8 cellular contexts compared by ENCODE assay signal in the genomic region with DNA sequence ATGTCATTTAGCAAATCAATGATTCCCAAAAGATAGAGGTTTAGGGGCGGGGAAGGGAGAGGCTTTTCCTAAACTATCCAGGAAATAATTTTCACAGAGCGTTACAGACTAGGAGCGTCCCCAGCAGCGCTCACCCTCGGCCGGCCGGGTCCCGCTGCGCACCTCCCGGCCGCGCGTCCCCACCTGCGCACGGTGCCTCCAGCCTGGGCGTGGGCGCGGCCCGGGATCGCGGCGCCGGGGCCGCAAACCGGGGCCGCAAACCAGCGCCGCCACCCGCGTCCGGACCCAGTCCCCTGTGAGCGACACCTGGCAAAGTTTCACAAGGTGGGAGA. TPM values are rescaled to one million over a fixed set of nuclear protein-coding genes. Genes with fewer than 3 reads are reported as not detected.
DNase-seq lines count a peak whose midpoint lies in the region; ATAC-seq and TF ChIP-seq lines count a peak whose summit lies in the region.

No MANE protein-coding gene starts in this region.

- H4K20me1 ChIP-seq in fibroblast of lung (ENCODE audit: control insufficient read depth, extremely low read depth, insufficient read depth, low read length): no peaks in the 10 kb centered on the region

- no peaks in the 10 kb centered on the region for H3K27me3 ChIP-seq in fibroblast of lung (ENCODE audit: control insufficient read depth, insufficient read depth, low read length)
- no peaks in the 10 kb centered on the region for H3K27me3 ChIP-seq in trophoblast cell (ENCODE audit: insufficient read depth, low read length)

- peak overlapping the region; percentile 89 for H4K8ac ChIP-seq in trophoblast cell (ENCODE audit: low read depth, low read length)

- H2BK5ac ChIP-seq in trophoblast cell (ENCODE audit: low read depth, low read length, poor library complexity): peak overlapping the region; percentile 77

- peaks cover 17% of the 10 kb centered on the region for H3K79me2 ChIP-seq in fibroblast of lung (ENCODE audit: control insufficient read depth, insufficient read depth, low read length)
- peaks cover 21% of the 10 kb centered on the region for H3K79me2 ChIP-seq in trophoblast cell (ENCODE audit: control insufficient read depth, insufficient read depth, low read length, poor library complexity)

- peak overlapping the region; percentile 60 for H4K12ac ChIP-seq in trophoblast cell (ENCODE audit: low read depth, low read length)

- H3K4ac ChIP-seq in trophoblast cell (ENCODE audit: low read depth, low read length): peak overlapping the region; percentile 37

- peak; percentile 7 for ATAC-seq in HG02763 (IDR thresholded peaks at IDR 0.05; ENCODE audit: unreplicated experiment)

- H2AFZ ChIP-seq in fibroblast of lung (ENCODE audit: low read length): peak overlapping the region; percentile 79
- H2AFZ ChIP-seq in trophoblast cell (ENCODE audit: insufficient read depth, low read length, poor library complexity): peak overlapping the region; percentile 84

- peaks cover 18% of the 10 kb centered on the region for H3K79me1 ChIP-seq in trophoblast cell (ENCODE audit: low read length)

- no peak overlapping the region for H3K23ac ChIP-seq in trophoblast cell (ENCODE audit: low read length)

- H3K9ac ChIP-seq in fibroblast of lung (ENCODE audit: insufficient read depth, low read length) (peak overlapping the region; percentile 76), trophoblast cell (ENCODE audit: low read length) (peak overlapping the region; percentile 76)

- H2BK12ac ChIP-seq in trophoblast cell (ENCODE audit: low read length): no peak overlapping the region

- TF ChIP-seq CTCF in fibroblast of lung (conservative IDR thresholded peaks at IDR 0.05 in 1 of 2, IDR thresholded peaks at IDR 0.05 in 1 of 2; ENCODE audit: low read depth in 1 of 2, low read length in 2 of 2): no peak

- H4K91ac ChIP-seq in trophoblast cell (ENCODE audit: low read depth, low read length): peak overlapping the region; percentile 66

- H2AK5ac ChIP-seq in trophoblast cell (ENCODE audit: low read length): no peak overlapping the region

- peak overlapping the region; percentile 65 for H2BK120ac ChIP-seq in trophoblast cell (ENCODE audit: insufficient read depth, low read length, poor library complexity)

- H3K27ac ChIP-seq in fibroblast of lung (ENCODE audit: insufficient read depth, low read length): peak overlapping the region; percentile 82
- peak overlapping the region; percentile 69 for H3K27ac ChIP-seq in trophoblast cell (ENCODE audit: low read depth, low read length)

- H3K36me3 ChIP-seq in fibroblast of lung (ENCODE audit: control insufficient read depth, insufficient read depth, low read length) (no peaks in the 10 kb centered on the region), trophoblast cell (ENCODE audit: control insufficient read depth in 1 of 2, insufficient read depth in 2 of 2, low read length in 2 of 2) (no peaks in the 10 kb centered on the region)

- peak overlapping the region; percentile 93 for H3K18ac ChIP-seq in trophoblast cell (ENCODE audit: low read length)

- DNase-seq in NCI-H82 (lab: John Stamatoyannopoulos, UW) (peak; percentile 36), NCI-H82 treated with DMSO at 0.1 percent for 48 hours (lab: John Stamatoyannopoulos, UW; ENCODE audit: unreplicated experiment) (no peak), RKO (ENCODE audit: low spot score) (peak; percentile 13), fibroblast of lung (ENCODE audit: low read depth in 2 of 2) (no peak), trophoblast cell (peak in 1 of 2 donors; percentile 56), GOT3 (lab: John Stamatoyannopoulos, UW) (no peak), 8988T (no peak)

- peak overlapping the region; percentile 90 for H3K14ac ChIP-seq in trophoblast cell (ENCODE audit: low read length)

- no CpG with 5 or more reads among the region's 32 CpGs for WGBS in trophoblast cell (ENCODE audit: extremely low coverage, insufficient coverage, insufficient read length)

- H3K9me3 ChIP-seq in fibroblast of lung (ENCODE audit: control insufficient read depth, insufficient read depth, low read depth, low read length) (no peaks in the 10 kb centered on the region), trophoblast cell (ENCODE audit: insufficient read depth, low read depth, low read length) (peaks cover 2% of the 10 kb centered on the region)

- peak overlapping the region; percentile 93 for H3K4me2 ChIP-seq in fibroblast of lung (ENCODE audit: extremely low read depth, insufficient read depth, low read length)
- peak overlapping the region; percentile 86 for H3K4me2 ChIP-seq in trophoblast cell (ENCODE audit: low read length)

- H3K4me3 ChIP-seq in fibroblast of lung (replicated peaks in 1 of 4; ENCODE audit: control extremely low read depth in 1 of 4, insufficient read depth in 1 of 4, low read depth in 3 of 4, low read length in 4 of 4): peak overlapping the region; percentile 64 to 90 (median 83)
- peak overlapping the region; percentile 88 for H3K4me3 ChIP-seq in trophoblast cell (ENCODE audit: low read depth, low read length)

- H3K4me1 ChIP-seq in fibroblast of lung (ENCODE audit: control insufficient read depth, extremely low read depth, insufficient read depth, low read length) (peaks cover 11% of the 10 kb centered on the region), trophoblast cell (ENCODE audit: control insufficient read depth in 1 of 2, insufficient read depth in 2 of 2, low read length in 2 of 2) (peaks cover 3 to 4% of the 10 kb centered on the region in 2 experiments)

RNA-seq across cellular contexts. Expression of a gene that starts 0.7 kb away (rescaled TPM):
- total RNA-seq in fibroblast of lung: 10.9 and 14.6 TPM in 2 replicates
- polyA plus RNA-seq in fibroblast of lung: 5.3 and 6.0 TPM in 2 replicates
- polyA plus RNA-seq in fibroblast of lung (2012): 2.9 and 3.3 TPM in 2 replicates
- polyA minus RNA-seq in fibroblast of lung (ENCODE audit: low replicate concordance): 6.7 and 23.8 TPM in 2 replicates
- 7.3 and 7.9 TPM in 2 replicates for polyA plus RNA-seq in trophoblast cell (2013)

Comparison
In these comparisons a context has a peak if more than half of its experiments do, and no peak if none do; other contexts are left out.
1. DNase-seq: peak in NCI-H82 (single experiment) and RKO (single experiment); none in NCI-H82 treated with DMSO at 0.1 percent for 48 hours (single experiment), fibroblast of lung (0 of 2), GOT3 (single experiment) and 8988T (single experiment).